22 cellular contexts compared by ENCODE assay signal in genomic region chr10:103413540-103413939, GRCh38. TPM values are rescaled to one million over a fixed set of nuclear protein-coding genes. Genes with fewer than 3 reads are reported as not detected.
DNase-seq lines count a peak whose midpoint lies in the region; ATAC-seq, FAIRE-seq and TF ChIP-seq lines count a peak whose summit lies in the region.
"Had no signal": no experiment of that assay in that cellular context is flagged by ENCODE, and none has a peak within 500 bp of the region (broad histone marks: within the 10 kb centered on the region; RNA-seq: fewer than 3 reads in every experiment).

No MANE protein-coding gene starts in this region.

- DNase-seq in HepG2 (ENCODE audit: low spot score) (no peak), left lobe of liver (ENCODE audit: low spot score) (peak; percentile 49), medulla oblongata (ENCODE audit: extremely low spot score) (no peak)
- DNase-seq in activated CD8-positive, alpha-beta memory T cell treated with anti-CD3 and anti-CD28 coated beads, Interleukin-2, amount 50 U/mL, for 4 hours = no peak
- DNase-seq: AML-193; Caco-2; Calu3; CD4-positive, alpha-beta T cell; CD8-positive, alpha-beta T cell; DMS79 treated with DMSO at 0.1 percent for 48 hours; GF-D8 had no signal

- TF ChIP-seq RAD21 in liver (IDR thresholded peaks at IDR 0.05) (peak in 1 of 2 donors; percentile 8), HepG2 (CRISPR knock-in tag; IDR thresholded peaks at IDR 0.05) (no peak)

- TF ChIP-seq EP300 in HepG2 (IDR thresholded peaks at IDR 0.05; ENCODE audit: low read depth in 2 of 2, low read length in 2 of 2) (no peak), HepG2 (CRISPR knock-in tag; IDR thresholded peaks at IDR 0.05; ENCODE audit: borderline replicate concordance) (no peak)

- ATAC-seq in HepG2 (no peak), left lobe of liver (peak; percentile 75)
- ATAC-seq: A549; CD8-positive, alpha-beta T cell had no signal

- 39% methylated on average over 2 of the region's 2 CpGs for WGBS in liver
- 93% methylated on average over 2 of the region's 2 CpGs for WGBS in HepG2 (ENCODE audit: low lambda C conversion rate)

- no peaks in the 10 kb centered on the region for H3K27me3 ChIP-seq in liver (ENCODE audit: control insufficient read depth in 4 of 4, insufficient read depth in 4 of 4, low read length in 3 of 4)
- H3K27me3 ChIP-seq in HepG2 (ENCODE audit: control insufficient read depth in 1 of 2, insufficient read depth in 2 of 2, low read length in 2 of 2) = no peaks in the 10 kb centered on the region
- H3K27me3 ChIP-seq: BLaER1 treated with 17β-estradiol and CSF1 and Interleukin-3, amounts not matched to agents 10 nM and 100 nM had no signal

- CTCF ChIA-PET in HepG2 (lab: Yijun Ruan, JAX; ENCODE audit: low intra/inter-chr PET ratio, low total read pairs) = no interaction called here

- no peak for TF ChIP-seq CTCF in liver (IDR thresholded peaks at IDR 0.05; ENCODE audit: low read depth, low read length, missing input control)
- no peak for TF ChIP-seq CTCF in HepG2 (CRISPR knock-in tag; IDR thresholded peaks at IDR 0.05)

- H3K9ac ChIP-seq in liver (ENCODE audit: low read depth in 1 of 2, low read length in 2 of 2) (peak overlapping the region in 1 of 2 donors; percentile 16), HepG2 (ENCODE audit: insufficient read depth, low read depth, low read length) (no peak overlapping the region)

- no peaks in the 10 kb centered on the region for H4K20me1 ChIP-seq in HepG2 (ENCODE audit: insufficient read depth, low read length)

- POLR2A ChIA-PET in HepG2 (lab: Yijun Ruan, JAX) = no interaction called here

- H3K9me3 ChIP-seq in liver (ENCODE audit: control insufficient read depth in 4 of 4, low read length in 3 of 4) (no peaks in the 10 kb centered on the region), HepG2 (ENCODE audit: low read length) (no peaks in the 10 kb centered on the region)
- H3K9me3 ChIP-seq: A549; BLaER1 treated with 17β-estradiol and CSF1 and Interleukin-3, amounts not matched to agents 10 nM and 100 nM; Caco-2 had no signal

- TF ChIP-seq POLR2A in HepG2 (IDR thresholded peaks at IDR 0.05; ENCODE audit: insufficient read depth in 1 of 2, low read depth in 2 of 2, low read length in 2 of 2) = no peak

- H3K36me3 ChIP-seq in liver (ENCODE audit: control insufficient read depth in 4 of 4, insufficient read depth in 3 of 4, low read depth in 1 of 4, low read length in 3 of 4) (peaks cover 5 to 64% (median 39%) of the 10 kb centered on the region in 4 donors), HepG2 (replicated peaks in 1 of 2; ENCODE audit: control insufficient read depth in 1 of 2, insufficient read depth in 2 of 2, low read length in 2 of 2) (peaks cover 48 to 74% of the 10 kb centered on the region in 2 experiments)

- H2AFZ ChIP-seq in HepG2 (ENCODE audit: low read length) = no peak overlapping the region

- H3K4me2 ChIP-seq in HepG2 (ENCODE audit: low read depth, low read length) = no peak overlapping the region
- H3K4me2 ChIP-seq: A549; BLaER1 treated with 17β-estradiol and CSF1 and Interleukin-3, amounts not matched to agents 10 nM and 100 nM had no signal

- no peaks in the 10 kb centered on the region for H3K79me2 ChIP-seq in HepG2 (ENCODE audit: insufficient read depth, low read length)

- H3K4me1 ChIP-seq in liver (ENCODE audit: control insufficient read depth in 4 of 4, insufficient read depth in 4 of 4, low read length in 3 of 4) = peaks cover 0 to 41% (median 38%) of the 10 kb centered on the region in 4 donors
- no peaks in the 10 kb centered on the region for H3K4me1 ChIP-seq in HepG2 (ENCODE audit: insufficient read depth, low read length)
- H3K4me1 ChIP-seq: A549; BLaER1 treated with 17β-estradiol and CSF1 and Interleukin-3, amounts not matched to agents 10 nM and 100 nM; Caco-2 had no signal

- intact Hi-C loops in HepG2 (cut with micrococcal nuclease; ENCODE audit: unreplicated experiment) = no loop called here

- in situ Hi-C loops in HepG2 (cut with HindIII; ENCODE audit: extremely low pct_ligation_motif_present, low pct_unique_long_range_greater_than_20kb) = no loop called here

- BruUV-seq in HepG2 (replicated peaks; lab: Mats Ljungman, UMichigan) = no TSS peak

- FAIRE-seq in HepG2 (lab: Jason Lieb, UNC) = no peak
- FAIRE-seq: A549, D721Med, G401.6, GM12891, GM18507 had no signal

- H3K4me3 ChIP-seq in liver (ENCODE audit: low read depth in 1 of 3, low read length in 3 of 3) (no peak overlapping the region), HepG2 (replicated peaks in 1 of 3; ENCODE audit: insufficient read depth in 1 of 3, low read depth in 2 of 3, low read length in 3 of 3) (no peak overlapping the region)
- H3K4me3 ChIP-seq: A549; BLaER1 treated with 17β-estradiol and CSF1 and Interleukin-3, amounts not matched to agents 10 nM and 100 nM had no signal

- H3K27ac ChIP-seq in liver (ENCODE audit: low read depth in 1 of 2, low read length in 2 of 2) (peak overlapping the region; percentile 46 to 74), HepG2 (ENCODE audit: extremely low read length, insufficient read depth, low read length) (no peak overlapping the region)
- H3K27ac ChIP-seq: 22Rv1; A549; BLaER1 treated with 17β-estradiol and CSF1 and Interleukin-3, amounts not matched to agents 10 nM and 100 nM; C4-2B had no signal

RNA-seq across cellular contexts. Expression of gene PDCD11, which starts 17.1 kb away (rescaled TPM):
- 10 to 100 TPM; 11.1 to 20.9 TPM for total RNA-seq in liver
- polyA plus RNA-seq in liver = 1 to 10 TPM; 8.3 to 8.5 TPM
- total RNA-seq in HepG2 (2016; rRNA removed; fragmentation: Illumina TruSeq; extraction: Trizol) = 40.3 and 52.8 TPM in 2 replicates
- 27.0 and 30.8 TPM in 2 replicates for total RNA-seq in HepG2 (2016; cell fraction: cytosol; rRNA removed; fragmentation: Illumina TruSeq; extraction: Trizol; ENCODE audit: low read depth)
- 34.1 and 54.5 TPM in 2 replicates for total RNA-seq in HepG2 (2016; cell fraction: insoluble cytoplasmic fraction; rRNA removed; fragmentation: Illumina TruSeq; extraction: Trizol)
- 18.0 and 20.8 TPM in 2 replicates for total RNA-seq in HepG2 (2016; cell fraction: membrane; rRNA removed; fragmentation: Illumina TruSeq; extraction: Trizol)
- total RNA-seq in HepG2 (2016; cell fraction: nucleus; rRNA removed; fragmentation: Illumina TruSeq; extraction: Trizol) = 98.0 and 102 TPM in 2 replicates
- 12.8 and 17.7 TPM in 2 replicates for polyA plus RNA-seq in HepG2 (2011; rRNA removed)
- polyA plus RNA-seq in HepG2 (2011; cell fraction: cytosol; rRNA removed) = 9.6 and 9.7 TPM in 2 replicates
- polyA plus RNA-seq in HepG2 (2011; cell fraction: nucleus; rRNA removed) = 42.8 and 48.5 TPM in 2 replicates
- polyA plus RNA-seq in HepG2 (2012) = 17.7 and 25.7 TPM in 2 replicates
- 3.2 and 3.6 TPM in 2 replicates for polyA plus RNA-seq in HepG2 (2016; cell fraction: cytosol; fragmentation: Illumina TruSeq; extraction: Trizol; ENCODE audit: low read depth)
- 22.1 and 22.5 TPM in 2 replicates for polyA plus RNA-seq in HepG2 (2016; cell fraction: insoluble cytoplasmic fraction; fragmentation: Illumina TruSeq; extraction: Trizol; ENCODE audit: low read depth)
- 5.0 and 5.4 TPM in 2 replicates for polyA plus RNA-seq in HepG2 (2016; cell fraction: membrane; fragmentation: Illumina TruSeq; extraction: Trizol; ENCODE audit: low read depth)
- polyA plus RNA-seq in HepG2 (2016; cell fraction: nucleus; fragmentation: Illumina TruSeq; extraction: Trizol; ENCODE audit: insufficient read depth, low read depth) = 93.1 and 111 TPM in 2 replicates
- polyA minus RNA-seq in HepG2 (2011; rRNA and poly(A)+ RNA removed; ENCODE audit: low replicate concordance) = 43.3 and 78.6 TPM in 2 replicates
- polyA minus RNA-seq in HepG2 (2011; cell fraction: cytosol; rRNA and poly(A)+ RNA removed) = 18.0 and 22.6 TPM in 2 replicates
- 41.7 and 65.8 TPM in 2 replicates for polyA minus RNA-seq in HepG2 (2011; cell fraction: nucleus; rRNA and poly(A)+ RNA removed)
- total RNA-seq in left lobe of liver = 9.0 TPM

RNA-seq across cellular contexts. Expression of gene ATP5MK, which starts 17.3 kb away (rescaled TPM):
- 100 to 1,000 TPM in 1 of 2 donors, 10 to 100 TPM in 1; 74.7 to 190 TPM for total RNA-seq in liver
- polyA plus RNA-seq in liver = 100 to 1,000 TPM; 306 to 632 TPM
- 517 and 673 TPM in 2 replicates for total RNA-seq in HepG2 (2016; rRNA removed; fragmentation: Illumina TruSeq; extraction: Trizol)
- 258 and 328 TPM in 2 replicates for total RNA-seq in HepG2 (2016; cell fraction: cytosol; rRNA removed; fragmentation: Illumina TruSeq; extraction: Trizol; ENCODE audit: low read depth)
- total RNA-seq in HepG2 (2016; cell fraction: insoluble cytoplasmic fraction; rRNA removed; fragmentation: Illumina TruSeq; extraction: Trizol) = 493 and 717 TPM in 2 replicates
- 437 and 464 TPM in 2 replicates for total RNA-seq in HepG2 (2016; cell fraction: membrane; rRNA removed; fragmentation: Illumina TruSeq; extraction: Trizol)
- 157 and 178 TPM in 2 replicates for total RNA-seq in HepG2 (2016; cell fraction: nucleus; rRNA removed; fragmentation: Illumina TruSeq; extraction: Trizol)
- 276 and 312 TPM in 2 replicates for polyA plus RNA-seq in HepG2 (2011; rRNA removed)
- 160 and 250 TPM in 2 replicates for polyA plus RNA-seq in HepG2 (2011; cell fraction: cytosol; rRNA removed)
- polyA plus RNA-seq in HepG2 (2011; cell fraction: nucleus; rRNA removed) = 31.3 and 53.0 TPM in 2 replicates
- polyA plus RNA-seq in HepG2 (2012) = 263 and 341 TPM in 2 replicates
- 314 and 388 TPM in 2 replicates for polyA plus RNA-seq in HepG2 (2016; cell fraction: cytosol; fragmentation: Illumina TruSeq; extraction: Trizol; ENCODE audit: low read depth)
- 638 and 679 TPM in 2 replicates for polyA plus RNA-seq in HepG2 (2016; cell fraction: insoluble cytoplasmic fraction; fragmentation: Illumina TruSeq; extraction: Trizol; ENCODE audit: low read depth)
- 396 and 455 TPM in 2 replicates for polyA plus RNA-seq in HepG2 (2016; cell fraction: membrane; fragmentation: Illumina TruSeq; extraction: Trizol; ENCODE audit: low read depth)
- 274 and 284 TPM in 2 replicates for polyA plus RNA-seq in HepG2 (2016; cell fraction: nucleus; fragmentation: Illumina TruSeq; extraction: Trizol; ENCODE audit: insufficient read depth, low read depth)
- 11.6 and 27.9 TPM in 2 replicates for polyA minus RNA-seq in HepG2 (2011; rRNA and poly(A)+ RNA removed; ENCODE audit: low replicate concordance)
- 25.3 and 27.0 TPM in 2 replicates for polyA minus RNA-seq in HepG2 (2011; cell fraction: cytosol; rRNA and poly(A)+ RNA removed)
- polyA minus RNA-seq in HepG2 (2011; cell fraction: nucleus; rRNA and poly(A)+ RNA removed) = 14.5 and 28.2 TPM in 2 replicates
- 154 TPM for total RNA-seq in left lobe of liver

RNA-seq across cellular contexts. Expression of gene CALHM2, which starts 38.6 kb away (rescaled TPM):
- total RNA-seq in liver (1 to 10 TPM; 1.6 to 3.7 TPM), HepG2 (2016; rRNA removed; fragmentation: Illumina TruSeq; extraction: Trizol) (not detected in 2 replicates), left lobe of liver (3.6 TPM)
- polyA plus RNA-seq in liver (1 to 10 TPM; 2.7 to 5.0 TPM), HepG2 (2011; rRNA removed) (0.15 TPM in 1 of 2 replicates, not detected in the other)
- total RNA-seq in HepG2 (2016; cell fraction: cytosol; rRNA removed; fragmentation: Illumina TruSeq; extraction: Trizol; ENCODE audit: low read depth) = not detected in 2 replicates
- 0.06 TPM in 1 of 2 replicates, not detected in the other for total RNA-seq in HepG2 (2016; cell fraction: insoluble cytoplasmic fraction; rRNA removed; fragmentation: Illumina TruSeq; extraction: Trizol)
- 0.10 TPM in 1 of 2 replicates, not detected in the other for total RNA-seq in HepG2 (2016; cell fraction: membrane; rRNA removed; fragmentation: Illumina TruSeq; extraction: Trizol)
- total RNA-seq in HepG2 (2016; cell fraction: nucleus; rRNA removed; fragmentation: Illumina TruSeq; extraction: Trizol) = not detected in 2 replicates
- 0.09 and 0.15 TPM in 2 replicates for polyA plus RNA-seq in HepG2 (2011; cell fraction: cytosol; rRNA removed)
- 0.09 and 0.19 TPM in 2 replicates for polyA plus RNA-seq in HepG2 (2011; cell fraction: nucleus; rRNA removed)
- polyA plus RNA-seq in HepG2 (2012) = 0.24 and 0.43 TPM in 2 replicates
- not detected in 2 replicates for polyA plus RNA-seq in HepG2 (2016; cell fraction: cytosol; fragmentation: Illumina TruSeq; extraction: Trizol; ENCODE audit: low read depth)
- polyA plus RNA-seq in HepG2 (2016; cell fraction: insoluble cytoplasmic fraction; fragmentation: Illumina TruSeq; extraction: Trizol; ENCODE audit: low read depth) = not detected in 2 replicates
- polyA plus RNA-seq in HepG2 (2016; cell fraction: membrane; fragmentation: Illumina TruSeq; extraction: Trizol; ENCODE audit: low read depth) = 0.17 TPM in 1 of 2 replicates, not detected in the other
- not detected in 2 replicates for polyA plus RNA-seq in HepG2 (2016; cell fraction: nucleus; fragmentation: Illumina TruSeq; extraction: Trizol; ENCODE audit: insufficient read depth, low read depth)
- polyA minus RNA-seq in HepG2 (2011; rRNA and poly(A)+ RNA removed; ENCODE audit: low replicate concordance) = 0.24 and 3.0 TPM in 2 replicates
- not detected in 2 replicates for polyA minus RNA-seq in HepG2 (2011; cell fraction: cytosol; rRNA and poly(A)+ RNA removed)
- polyA minus RNA-seq in HepG2 (2011; cell fraction: nucleus; rRNA and poly(A)+ RNA removed) = not detected in 2 replicates

RNA-seq across cellular contexts. Expression of gene CALHM1, which starts 45.2 kb away (rescaled TPM):
- not detected for total RNA-seq in liver
- polyA plus RNA-seq in liver = not detected
- 0.04 TPM in 1 of 2 replicates, not detected in the other for total RNA-seq in HepG2 (2016; rRNA removed; fragmentation: Illumina TruSeq; extraction: Trizol)
- total RNA-seq in HepG2 (2016; cell fraction: cytosol; rRNA removed; fragmentation: Illumina TruSeq; extraction: Trizol; ENCODE audit: low read depth) = not detected in 2 replicates
- total RNA-seq in HepG2 (2016; cell fraction: insoluble cytoplasmic fraction; rRNA removed; fragmentation: Illumina TruSeq; extraction: Trizol) = 0.06 TPM in 1 of 2 replicates, not detected in the other
- not detected in 2 replicates for total RNA-seq in HepG2 (2016; cell fraction: membrane; rRNA removed; fragmentation: Illumina TruSeq; extraction: Trizol)
- not detected in 2 replicates for total RNA-seq in HepG2 (2016; cell fraction: nucleus; rRNA removed; fragmentation: Illumina TruSeq; extraction: Trizol)
- polyA plus RNA-seq in HepG2 (2011; rRNA removed) = not detected in 2 replicates
- not detected in 2 replicates for polyA plus RNA-seq in HepG2 (2011; cell fraction: cytosol; rRNA removed)
- not detected in 2 replicates for polyA plus RNA-seq in HepG2 (2011; cell fraction: nucleus; rRNA removed)
- not detected in 2 replicates for polyA plus RNA-seq in HepG2 (2012)
- polyA plus RNA-seq in HepG2 (2016; cell fraction: cytosol; fragmentation: Illumina TruSeq; extraction: Trizol; ENCODE audit: low read depth) = not detected in 2 replicates
- not detected in 2 replicates for polyA plus RNA-seq in HepG2 (2016; cell fraction: insoluble cytoplasmic fraction; fragmentation: Illumina TruSeq; extraction: Trizol; ENCODE audit: low read depth)
- polyA plus RNA-seq in HepG2 (2016; cell fraction: membrane; fragmentation: Illumina TruSeq; extraction: Trizol; ENCODE audit: low read depth) = not detected in 2 replicates
- not detected in 2 replicates for polyA plus RNA-seq in HepG2 (2016; cell fraction: nucleus; fragmentation: Illumina TruSeq; extraction: Trizol; ENCODE audit: insufficient read depth, low read depth)
- not detected in 2 replicates for polyA minus RNA-seq in HepG2 (2011; rRNA and poly(A)+ RNA removed; ENCODE audit: low replicate concordance)
- not detected in 2 replicates for polyA minus RNA-seq in HepG2 (2011; cell fraction: cytosol; rRNA and poly(A)+ RNA removed)
- polyA minus RNA-seq in HepG2 (2011; cell fraction: nucleus; rRNA and poly(A)+ RNA removed) = not detected in 2 replicates
- total RNA-seq in left lobe of liver = not detected
- total RNA-seq: A172; Caco-2; Calu3; CD4-positive, alpha-beta T cell; CD8-positive, alpha-beta T cell had no signal
- polyA plus RNA-seq: A549, BJ had no signal

RNA-seq across cellular contexts. Expression of gene TAF5, which starts 45.8 kb away (rescaled TPM):
- total RNA-seq in liver (1 to 10 TPM; 3.7 to 5.6 TPM), HepG2 (2016; rRNA removed; fragmentation: Illumina TruSeq; extraction: Trizol) (8.7 and 13.6 TPM in 2 replicates), left lobe of liver (2.1 TPM)
- polyA plus RNA-seq in liver (1 to 10 TPM in 1 of 2 donors, under 1 TPM in 1; 0.90 to 1.4 TPM), HepG2 (2011; rRNA removed) (2.6 and 3.8 TPM in 2 replicates)
- 1.2 TPM in 2 replicates for total RNA-seq in HepG2 (2016; cell fraction: cytosol; rRNA removed; fragmentation: Illumina TruSeq; extraction: Trizol; ENCODE audit: low read depth)
- 8.2 and 11.9 TPM in 2 replicates for total RNA-seq in HepG2 (2016; cell fraction: insoluble cytoplasmic fraction; rRNA removed; fragmentation: Illumina TruSeq; extraction: Trizol)
- 2.8 and 2.9 TPM in 2 replicates for total RNA-seq in HepG2 (2016; cell fraction: membrane; rRNA removed; fragmentation: Illumina TruSeq; extraction: Trizol)
- total RNA-seq in HepG2 (2016; cell fraction: nucleus; rRNA removed; fragmentation: Illumina TruSeq; extraction: Trizol) = 5.1 and 5.4 TPM in 2 replicates
- polyA plus RNA-seq in HepG2 (2011; cell fraction: cytosol; rRNA removed) = 1.9 and 2.2 TPM in 2 replicates
- 1.5 and 1.6 TPM in 2 replicates for polyA plus RNA-seq in HepG2 (2011; cell fraction: nucleus; rRNA removed)
- polyA plus RNA-seq in HepG2 (2012) = 3.3 and 4.6 TPM in 2 replicates
- 0.42 and 0.52 TPM in 2 replicates for polyA plus RNA-seq in HepG2 (2016; cell fraction: cytosol; fragmentation: Illumina TruSeq; extraction: Trizol; ENCODE audit: low read depth)
- polyA plus RNA-seq in HepG2 (2016; cell fraction: insoluble cytoplasmic fraction; fragmentation: Illumina TruSeq; extraction: Trizol; ENCODE audit: low read depth) = 10.3 and 10.8 TPM in 2 replicates
- polyA plus RNA-seq in HepG2 (2016; cell fraction: membrane; fragmentation: Illumina TruSeq; extraction: Trizol; ENCODE audit: low read depth) = 1.1 and 1.3 TPM in 2 replicates
- polyA plus RNA-seq in HepG2 (2016; cell fraction: nucleus; fragmentation: Illumina TruSeq; extraction: Trizol; ENCODE audit: insufficient read depth, low read depth) = 5.9 and 6.2 TPM in 2 replicates
- 3.8 and 4.9 TPM in 2 replicates for polyA minus RNA-seq in HepG2 (2011; rRNA and poly(A)+ RNA removed; ENCODE audit: low replicate concordance)
- polyA minus RNA-seq in HepG2 (2011; cell fraction: cytosol; rRNA and poly(A)+ RNA removed) = 3.6 and 4.0 TPM in 2 replicates
- 3.0 and 3.5 TPM in 2 replicates for polyA minus RNA-seq in HepG2 (2011; cell fraction: nucleus; rRNA and poly(A)+ RNA removed)
